In genomic region chr2:112138143-112139032, GRCh38 we compare ENCODE assay signal across 8 cellular contexts. TPM values are rescaled to one million over a fixed set of nuclear protein-coding genes. Genes with fewer than 3 reads are reported as not detected.
DNase-seq lines count a peak whose midpoint lies in the region; ATAC-seq and TF ChIP-seq lines count a peak whose summit lies in the region.

A gene with protein sequence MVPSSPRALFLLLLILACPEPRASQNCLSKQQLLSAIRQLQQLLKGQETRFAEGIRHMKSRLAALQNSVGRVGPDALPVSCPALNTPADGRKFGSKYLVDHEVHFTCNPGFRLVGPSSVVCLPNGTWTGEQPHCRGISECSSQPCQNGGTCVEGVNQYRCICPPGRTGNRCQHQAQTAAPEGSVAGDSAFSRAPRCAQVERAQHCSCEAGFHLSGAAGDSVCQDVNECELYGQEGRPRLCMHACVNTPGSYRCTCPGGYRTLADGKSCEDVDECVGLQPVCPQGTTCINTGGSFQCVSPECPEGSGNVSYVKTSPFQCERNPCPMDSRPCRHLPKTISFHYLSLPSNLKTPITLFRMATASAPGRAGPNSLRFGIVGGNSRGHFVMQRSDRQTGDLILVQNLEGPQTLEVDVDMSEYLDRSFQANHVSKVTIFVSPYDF (plus strand): TSS chr2:112138385. CDS start chr2:112138656, 271 bp downstream.

- in situ Hi-C loops in KBM-7 (cut with MboI; ENCODE audit: low pct_unique_long_range_greater_than_20kb, low sequenced_read_pairs) = no loop called here

- 2 to 3% methylated on average over 45 to 84 of the region's 84 CpGs for WGBS in esophagus, 2 donors

- intact Hi-C loops in activated CD4-positive, alpha-beta T cell treated with anti-CD3 and anti-CD28 coated beads for 36 hours (cut with DNase I, micrococcal nuclease) = no loop called here

- H3K4me2 ChIP-seq in neural progenitor cell = peak within 1 kb of the TSS; percentile 89

- H4K20me1 ChIP-seq in neural progenitor cell (ENCODE audit: low read depth) = peaks cover 22% of the 10 kb centered on the region

- peak within 1 kb of the TSS; percentile 46 for H3K4me3 Mint-ChIP-seq in activated CD4-positive, alpha-beta T cell treated with anti-CD3 and anti-CD28 coated beads for 36 hours
- H3K4me3 Mint-ChIP-seq in neural progenitor cell = peak within 1 kb of the TSS; percentile 84

- POLR2A ChIA-PET in activated CD4-positive, alpha-beta T cell treated with anti-CD3 and anti-CD28 coated beads for 36 hours (lab: Charles Lee) = no interaction called here

- peaks cover under 1% of the 10 kb centered on the region for H3K9me3 Mint-ChIP-seq in activated CD4-positive, alpha-beta T cell treated with anti-CD3 and anti-CD28 coated beads for 36 hours (ENCODE audit: low read depth)
- H3K9me3 Mint-ChIP-seq in neural progenitor cell = peaks cover 3% of the 10 kb centered on the region

- H3K9ac ChIP-seq in neural progenitor cell = no peak within 1 kb of the TSS

- H3K27me3 Mint-ChIP-seq in activated CD4-positive, alpha-beta T cell treated with anti-CD3 and anti-CD28 coated beads for 36 hours = peaks cover 16% of the 10 kb centered on the region
- peaks cover 4% of the 10 kb centered on the region for H3K27me3 Mint-ChIP-seq in neural progenitor cell (ENCODE audit: insufficient read depth, low read depth)

- DNase-seq in activated CD4-positive, alpha-beta T cell treated with anti-CD3 and anti-CD28 coated beads for 36 hours = peak; percentile 29
- no peak for DNase-seq in activated CD4-positive, alpha-beta T cell treated with anti-CD3 and anti-CD28 coated beads for 48 hours
- DNase-seq in SJSA1 (ENCODE audit: low read depth in 1 of 2, low spot score in 2 of 2) (no peak), neural progenitor cell (ENCODE audit: low spot score) (peak; percentile 77), SW 1271 (lab: John Stamatoyannopoulos, UW) (no peak), KBM-7 (no peak)

- peaks cover 18% of the 10 kb centered on the region for H3F3A ChIP-seq in neural progenitor cell (ENCODE audit: low read depth)

- H3K9me3 ChIP-seq in SJSA1 (replicated peaks) (no peaks in the 10 kb centered on the region), esophagus (ENCODE audit: control insufficient read depth in 2 of 2, insufficient read depth in 1 of 2, low read depth in 1 of 2, low read length in 1 of 2) (no peaks in the 10 kb centered on the region), neural progenitor cell (ENCODE audit: low read depth) (no peaks in the 10 kb centered on the region)

- ATAC-seq in activated CD4-positive, alpha-beta T cell treated with anti-CD3 and anti-CD28 coated beads for 36 hours = peak; percentile 31
- no peak for ATAC-seq in HG02642 (IDR thresholded peaks at IDR 0.05; ENCODE audit: poor library complexity, unreplicated experiment)

- H3K4me3 ChIP-seq in SJSA1 (peak within 1 kb of the TSS; percentile 38), esophagus (ENCODE audit: low read depth in 1 of 2, low read length in 2 of 2) (peak within 1 kb of the TSS; percentile 48 to 51), neural progenitor cell (peak within 1 kb of the TSS; percentile 59)

- peaks cover 11% of the 10 kb centered on the region for H3K27me3 ChIP-seq in SJSA1 (replicated peaks)
- H3K27me3 ChIP-seq in esophagus (ENCODE audit: control insufficient read depth in 1 of 2, insufficient read depth in 2 of 2, low read length in 2 of 2) = no peaks in the 10 kb centered on the region
- peaks cover 39% of the 10 kb centered on the region for H3K27me3 ChIP-seq in neural progenitor cell

- peak within 1 kb of the TSS; percentile 53 for H3K27ac Mint-ChIP-seq in activated CD4-positive, alpha-beta T cell treated with anti-CD3 and anti-CD28 coated beads for 36 hours
- peak within 1 kb of the TSS; percentile 13 for H3K27ac Mint-ChIP-seq in neural progenitor cell

- peaks cover 22% of the 10 kb centered on the region for H3K79me2 ChIP-seq in neural progenitor cell (ENCODE audit: low read depth)

- H3K36me3 Mint-ChIP-seq in activated CD4-positive, alpha-beta T cell treated with anti-CD3 and anti-CD28 coated beads for 36 hours (ENCODE audit: low read depth) = peaks cover 1% of the 10 kb centered on the region
- H3K36me3 Mint-ChIP-seq in neural progenitor cell = peaks cover 18% of the 10 kb centered on the region

- no peaks in the 10 kb centered on the region for H3K36me3 ChIP-seq in SJSA1
- H3K36me3 ChIP-seq in esophagus (ENCODE audit: control insufficient read depth in 2 of 2, insufficient read depth in 2 of 2, low read length in 1 of 2) = no peaks in the 10 kb centered on the region
- peaks cover 4% of the 10 kb centered on the region for H3K36me3 ChIP-seq in neural progenitor cell

- CTCF ChIA-PET in activated CD4-positive, alpha-beta T cell treated with anti-CD3 and anti-CD28 coated beads for 36 hours (lab: Charles Lee) = interaction anchor here (1.9 kb wide), 1 partner anchor 17 kb away, joined by 7 read pairs; no protein-coding TSS in a partner anchor

- H3K4me1 Mint-ChIP-seq in activated CD4-positive, alpha-beta T cell treated with anti-CD3 and anti-CD28 coated beads for 36 hours = peaks cover 9% of the 10 kb centered on the region
- peaks cover 26% of the 10 kb centered on the region for H3K4me1 Mint-ChIP-seq in neural progenitor cell

- TF ChIP-seq CTCF in neural progenitor cell (IDR thresholded peaks at IDR 0.05) = no peak

- peak within 1 kb of the TSS; percentile 79 for H2AFZ ChIP-seq in neural progenitor cell (replicated peaks)

- H3K4me1 ChIP-seq in SJSA1 (replicated peaks) = peaks cover 6% of the 10 kb centered on the region; the same call in 1 of the 2 replicates
- H3K4me1 ChIP-seq in esophagus (ENCODE audit: control insufficient read depth in 2 of 2, insufficient read depth in 2 of 2, low read length in 1 of 2) = no peaks in the 10 kb centered on the region
- peaks cover 15% of the 10 kb centered on the region for H3K4me1 ChIP-seq in neural progenitor cell

- H3K27ac ChIP-seq in SJSA1 = no peak within 1 kb of the TSS
- no peak within 1 kb of the TSS for H3K27ac ChIP-seq in esophagus (ENCODE audit: low read depth in 2 of 2, low read length in 1 of 2)
- H3K27ac ChIP-seq in neural progenitor cell = no peak within 1 kb of the TSS

RNA-seq across cellular contexts. Expression of the gene that starts here (rescaled TPM):
- total RNA-seq in activated CD4-positive, alpha-beta T cell treated with anti-CD3 and anti-CD28 coated beads for 36 hours = 10 to 100 TPM; 40.5 to 40.6 TPM
- total RNA-seq in SJSA1 (2014; rRNA removed; shearing (Covaris generic)) = not detected in 2 replicates
- polyA plus RNA-seq in esophagus = under 1 TPM; 0.14 to 0.33 TPM
- total RNA-seq in neural progenitor cell (ENCODE audit: low replicate concordance) = 7.8 and 18.4 TPM in 2 replicates

Comparison
In these comparisons a context has a peak if more than half of its experiments do, and no peak if none do; other contexts are left out.
1. DNase-seq: peak in activated CD4-positive, alpha-beta T cell treated with anti-CD3 and anti-CD28 coated beads for 36 hours (single experiment) and neural progenitor cell (single experiment); none in activated CD4-positive, alpha-beta T cell treated with anti-CD3 and anti-CD28 coated beads for 48 hours (single experiment), SJSA1 (0 of 2), SW 1271 (0 of 2) and KBM-7 (single experiment).
2. Peak in every context shown above with its lines, with median percentiles within 50 percentile points of each other: H3K4me3 ChIP-seq.